Comparison of ENCODE assay signal across 18 cellular contexts in genomic region chr18:63427566-63427965, GRCh38. TPM values are rescaled to one million over a fixed set of nuclear protein-coding genes. Genes with fewer than 3 reads are reported as not detected.
A peak's percentile ranks its signal among the peaks of the same experiment; 100 is the strongest.
DNase-seq lines count a peak whose midpoint lies in the region; ATAC-seq, FAIRE-seq and TF ChIP-seq lines count a peak whose summit lies in the region.
"Had no signal": no experiment of that assay in that cellular context is flagged by ENCODE, and none has a peak within 500 bp of the region (broad histone marks: within the 10 kb centered on the region; RNA-seq: fewer than 3 reads in every experiment).

No MANE protein-coding gene starts in this region.

- no peaks in the 10 kb centered on the region for H3K36me3 ChIP-seq in OCI-LY3 (replicated peaks; ENCODE audit: low read depth, low read length)
- H3K36me3 ChIP-seq in endothelial cell of umbilical vein (ENCODE audit: control insufficient read depth in 2 of 2, extremely low read depth in 1 of 2, insufficient read depth in 2 of 2, low read length in 2 of 2) = no peaks in the 10 kb centered on the region
- H3K36me3 ChIP-seq in trophoblast cell (ENCODE audit: control insufficient read depth in 1 of 2, insufficient read depth in 2 of 2, low read length in 2 of 2) = no peaks in the 10 kb centered on the region
- no peaks in the 10 kb centered on the region for H3K36me3 ChIP-seq in H7 (replicated peaks; ENCODE audit: control insufficient read depth, insufficient read depth, low read length)
- H3K36me3 ChIP-seq: tibial artery had no signal

- H4K8ac ChIP-seq in trophoblast cell (ENCODE audit: low read depth, low read length) = no peak overlapping the region

- H3K4ac ChIP-seq in trophoblast cell (ENCODE audit: low read depth, low read length) = no peak overlapping the region

- TF ChIP-seq CTCF in OCI-LY3 (IDR thresholded peaks at IDR 0.05; ENCODE audit: low read depth, low read length) (no peak), endothelial cell of umbilical vein (IDR thresholded peaks at IDR 0.05; ENCODE audit: extremely low read depth in 1 of 2, insufficient read depth in 1 of 2, low read depth in 1 of 2, low read length in 2 of 2) (no peak)

- H3K79me1 ChIP-seq in trophoblast cell (ENCODE audit: low read length) = peaks cover 5% of the 10 kb centered on the region

- no peak overlapping the region for H3K27ac ChIP-seq in OCI-LY3 (ENCODE audit: low read length)
- H3K27ac ChIP-seq in endothelial cell of umbilical vein (ENCODE audit: insufficient read depth, low read depth, low read length) = no peak overlapping the region
- no peak overlapping the region for H3K27ac ChIP-seq in trophoblast cell (ENCODE audit: low read depth, low read length)
- H3K27ac ChIP-seq: tibial artery, VCaP had no signal

- H2AFZ ChIP-seq in OCI-LY3 (ENCODE audit: low read depth, low read length) = peak overlapping the region; percentile 85
- H2AFZ ChIP-seq in endothelial cell of umbilical vein (ENCODE audit: low read depth, low read length) = peak overlapping the region; percentile 16
- no peak overlapping the region for H2AFZ ChIP-seq in trophoblast cell (ENCODE audit: insufficient read depth, low read length, poor library complexity)

- no peak for FAIRE-seq in endothelial cell of umbilical vein (lab: Jason Lieb, UNC)
- FAIRE-seq: GM19239 had no signal

- H3K9me3 ChIP-seq in OCI-LY3 (ENCODE audit: insufficient read depth, low read length) (no peaks in the 10 kb centered on the region), endothelial cell of umbilical vein (replicated peaks; ENCODE audit: control insufficient read depth, insufficient read depth, low read length) (no peaks in the 10 kb centered on the region), trophoblast cell (ENCODE audit: insufficient read depth, low read depth, low read length) (peaks cover 2% of the 10 kb centered on the region)
- H3K9me3 ChIP-seq: tibial artery had no signal

- H3K79me2 ChIP-seq in OCI-LY3 (ENCODE audit: low read length) (peaks cover 4% of the 10 kb centered on the region; the same call in 1 of the 2 replicates), endothelial cell of umbilical vein (ENCODE audit: control insufficient read depth, insufficient read depth, low read length) (no peaks in the 10 kb centered on the region), trophoblast cell (ENCODE audit: control insufficient read depth, insufficient read depth, low read length, poor library complexity) (peaks cover 4% of the 10 kb centered on the region)

- H3K9ac ChIP-seq in OCI-LY3 (ENCODE audit: low read length) = no peak overlapping the region
- no peak overlapping the region for H3K9ac ChIP-seq in endothelial cell of umbilical vein (replicated peaks; ENCODE audit: extremely low read depth, insufficient read depth, low read length)
- H3K9ac ChIP-seq in trophoblast cell (ENCODE audit: low read length) = no peak overlapping the region

- no peak overlapping the region for H2BK120ac ChIP-seq in trophoblast cell (ENCODE audit: insufficient read depth, low read length, poor library complexity)

- H4K20me1 ChIP-seq in OCI-LY3 (ENCODE audit: insufficient read depth, low read length) (no peaks in the 10 kb centered on the region), endothelial cell of umbilical vein (replicated peaks; ENCODE audit: control insufficient read depth, extremely low read depth, insufficient read depth, low read length) (no peaks in the 10 kb centered on the region)

- H3K14ac ChIP-seq in trophoblast cell (ENCODE audit: low read length) = no peak overlapping the region

- no peak overlapping the region for H2BK5ac ChIP-seq in trophoblast cell (ENCODE audit: low read depth, low read length, poor library complexity)

- no peak for TF ChIP-seq POLR2A in endothelial cell of umbilical vein (IDR thresholded peaks at IDR 0.05; ENCODE audit: low read depth, low read length)

- H3K27me3 ChIP-seq in OCI-LY3 (ENCODE audit: low read depth, low read length) (peaks cover 27% of the 10 kb centered on the region), endothelial cell of umbilical vein (ENCODE audit: control insufficient read depth in 2 of 2, insufficient read depth in 2 of 2, low read length in 2 of 2) (peaks cover 13 to 25% of the 10 kb centered on the region in 2 experiments), trophoblast cell (ENCODE audit: insufficient read depth, low read length) (no peaks in the 10 kb centered on the region), H7 (ENCODE audit: control insufficient read depth, insufficient read depth, low read length) (no peaks in the 10 kb centered on the region)
- H3K27me3 ChIP-seq: tibial artery had no signal

- no peak overlapping the region for H3K18ac ChIP-seq in trophoblast cell (ENCODE audit: low read length)

- H4K12ac ChIP-seq in trophoblast cell (ENCODE audit: low read depth, low read length) = no peak overlapping the region

- WGBS in trophoblast cell (ENCODE audit: extremely low coverage, insufficient coverage, insufficient read length) = no CpG with 5 or more reads among the region's 4 CpGs

- no peak overlapping the region for H4K91ac ChIP-seq in trophoblast cell (ENCODE audit: low read depth, low read length)

- DNase-seq in DMS53 (lab: John Stamatoyannopoulos, UW) (peak; percentile 35), DMS53 treated with DMSO at 0.1 percent for 48 hours (lab: John Stamatoyannopoulos, UW; ENCODE audit: unreplicated experiment) (no peak), endothelial cell of umbilical vein (ENCODE audit: low read depth, low spot score) (no peak), trophoblast cell (peak; percentile 81 to 89), H7 (no peak), NCI-H524 treated with DMSO at 0.1 percent for 48 hours (lab: John Stamatoyannopoulos, UW) (no peak)
- no peak for DNase-seq in stimulated activated naive CD8-positive, alpha-beta T cell treated with anti-CD3 and anti-CD28 coated beads, Interleukin-15, Interleukin-2, amounts not matched to agents 100 U/mL and 50 U/mL, for 24 hours
- DNase-seq: 8988T; activated T-cell treated with anti-CD3 and anti-CD28 coated beads, Interleukin-2, amount 50 U/mL, for 4 hours; hypothalamus; NCI-H1092 treated with DMSO at 0.1 percent for 48 hours; NCI-H526 treated with DMSO at 0.1 percent for 48 hours; tibial artery had no signal

- no peak for ATAC-seq in stimulated activated naive CD8-positive, alpha-beta T cell treated with anti-CD3 and anti-CD28 coated beads, Interleukin-15, Interleukin-2, amounts not matched to agents 100 U/mL and 50 U/mL, for 24 hours

- intact Hi-C loops in endothelial cell of umbilical vein (cut with micrococcal nuclease) = no loop called here

- CTCF ChIA-PET in endothelial cell of umbilical vein (lab: Charles Lee) = interaction anchor here (1.0 to 1.2 kb wide), 3 partner anchors 9 to 62 kb away, joined by 3 to 6 read pairs (median 4); no protein-coding TSS in a partner anchor

- no peak overlapping the region for H2AK5ac ChIP-seq in trophoblast cell (ENCODE audit: low read length)

- dilution Hi-C loops in endothelial cell of umbilical vein (cut with MboI; ENCODE audit: extremely low pct_ligation_motif_present, low sequenced_read_pairs) = no loop called here

- no peak overlapping the region for H3K23ac ChIP-seq in trophoblast cell (ENCODE audit: low read length)

- H3K4me2 ChIP-seq in OCI-LY3 (ENCODE audit: low read length) (no peak overlapping the region), endothelial cell of umbilical vein (ENCODE audit: insufficient read depth, low read length) (no peak overlapping the region), trophoblast cell (ENCODE audit: low read length) (no peak overlapping the region)

- H2BK12ac ChIP-seq in trophoblast cell (ENCODE audit: low read length) = no peak overlapping the region

- H3K4me3 ChIP-seq in OCI-LY3 (ENCODE audit: low read length) = no peak overlapping the region
- H3K4me3 ChIP-seq in endothelial cell of umbilical vein (replicated peaks in 1 of 3; ENCODE audit: insufficient read depth in 1 of 3, low read depth in 1 of 3, low read length in 3 of 3) = no peak overlapping the region
- H3K4me3 ChIP-seq in trophoblast cell (ENCODE audit: low read depth, low read length) = no peak overlapping the region
- H3K4me3 ChIP-seq in H7 (ENCODE audit: insufficient read depth, low read depth, low read length) = no peak overlapping the region
- H3K4me3 ChIP-seq: tibial artery had no signal

- POLR2A ChIA-PET in endothelial cell of umbilical vein (lab: Charles Lee) = no interaction called here

- H3K4me1 ChIP-seq in OCI-LY3 (ENCODE audit: low read length) = peaks cover 9% of the 10 kb centered on the region
- peaks cover 4% of the 10 kb centered on the region for H3K4me1 ChIP-seq in endothelial cell of umbilical vein (ENCODE audit: control insufficient read depth, extremely low read depth, insufficient read depth, low read length)
- peaks cover 0 to 6% of the 10 kb centered on the region in 2 experiments for H3K4me1 ChIP-seq in trophoblast cell (ENCODE audit: control insufficient read depth in 1 of 2, insufficient read depth in 2 of 2, low read length in 2 of 2)

- no TSS peak for BruUV-seq in endothelial cell of umbilical vein (replicated peaks; lab: Mats Ljungman, UMichigan)

- H3K9me1 ChIP-seq in endothelial cell of umbilical vein (replicated peaks; ENCODE audit: control insufficient read depth, extremely low read depth, insufficient read depth, low read length) = no peaks in the 10 kb centered on the region

TF ChIP-seq in endothelial cell of umbilical vein, 7 proteins besides CTCF, POLR2A, EP300 and RAD21 (continues in another document):
- TF ChIP-seq FOS (IDR thresholded peaks at IDR 0.05; ENCODE audit: borderline replicate concordance, insufficient read depth, low read length) = peak; percentile 9

RNA-seq across cellular contexts. Expression of gene VPS4B, which starts 5.3 kb away (rescaled TPM):
- total RNA-seq in endothelial cell of umbilical vein = 50.2 and 54.7 TPM in 2 replicates
- polyA plus RNA-seq in endothelial cell of umbilical vein = 7.8 and 10.5 TPM in 2 replicates
- 14.0 and 14.2 TPM in 2 replicates for polyA plus RNA-seq in endothelial cell of umbilical vein (2011; cell fraction: cytosol; rRNA removed)
- polyA plus RNA-seq in endothelial cell of umbilical vein (2011; cell fraction: nucleus; rRNA removed) = 12.2 and 13.5 TPM in 2 replicates
- polyA plus RNA-seq in endothelial cell of umbilical vein (2012) = 24.3 and 30.3 TPM in 2 replicates
- polyA minus RNA-seq in endothelial cell of umbilical vein = 14.9 and 21.2 TPM in 2 replicates
- 21.9 TPM for polyA minus RNA-seq in endothelial cell of umbilical vein (2011; cell fraction: cytosol; rRNA and poly(A)+ RNA removed)
- polyA minus RNA-seq in endothelial cell of umbilical vein (2011; cell fraction: nucleus; rRNA and poly(A)+ RNA removed) = 23.9 and 33.2 TPM in 2 replicates
- 61.9 and 62.4 TPM in 2 replicates for polyA plus RNA-seq in trophoblast cell (2013)
- total RNA-seq in H7 (2014; rRNA removed; shearing (Covaris generic)) = 24.5 and 31.6 TPM in 2 replicates

RNA-seq across cellular contexts. Expression of gene SERPINB5, which starts 49.2 kb away (rescaled TPM):
- not detected in 2 replicates for total RNA-seq in endothelial cell of umbilical vein
- not detected in 2 replicates for polyA plus RNA-seq in endothelial cell of umbilical vein
- not detected in 2 replicates for polyA plus RNA-seq in endothelial cell of umbilical vein (2011; cell fraction: cytosol; rRNA removed)
- polyA plus RNA-seq in endothelial cell of umbilical vein (2011; cell fraction: nucleus; rRNA removed) = not detected in 2 replicates
- polyA plus RNA-seq in endothelial cell of umbilical vein (2012) = not detected in 2 replicates
- polyA minus RNA-seq in endothelial cell of umbilical vein = not detected in 2 replicates
- polyA minus RNA-seq in endothelial cell of umbilical vein (2011; cell fraction: cytosol; rRNA and poly(A)+ RNA removed) = 37.0 TPM
- polyA minus RNA-seq in endothelial cell of umbilical vein (2011; cell fraction: nucleus; rRNA and poly(A)+ RNA removed) = 0.19 TPM in 1 of 2 replicates, not detected in the other
- polyA plus RNA-seq in trophoblast cell (2013) = 0.01 TPM in 1 of 2 replicates, not detected in the other
- 0.07 and 0.28 TPM in 2 replicates for total RNA-seq in H7 (2014; rRNA removed; shearing (Covaris generic))
- total RNA-seq: activated T-cell treated with anti-CD3 and anti-CD28 coated beads, Interleukin-2, amount 50 U/mL, for 4 hours; mesenteric fat pad; osteoblast had no signal

Comparison
In these comparisons a context has a peak if more than half of its experiments do, and no peak if none do; other contexts are left out.
1. DNase-seq: peak in DMS53 (single experiment) and trophoblast cell (2 of 2); none in DMS53 treated with DMSO at 0.1 percent for 48 hours (single experiment), endothelial cell of umbilical vein (single experiment), H7 (single experiment), stimulated activated naive CD8-positive, alpha-beta T cell treated with anti-CD3 and anti-CD28 coated beads, Interleukin-15, Interleukin-2, amounts not matched to agents 100 U/mL and 50 U/mL, for 24 hours (single experiment) and NCI-H524 treated with DMSO at 0.1 percent for 48 hours (single experiment).